Comparison of ENCODE assay signal across 19 cellular contexts in genomic region chr18:62876106-62876505, GRCh38.
DNase-seq lines count a peak whose midpoint lies in the region; ATAC-seq and TF ChIP-seq lines count a peak whose summit lies in the region.
"Had no signal": no experiment of that assay in that cellular context is flagged by ENCODE, and none has a peak within 500 bp of the region (broad histone marks: within the 10 kb centered on the region; RNA-seq: fewer than 3 reads in every experiment).

No MANE protein-coding gene starts in this region.

- POLR2A ChIA-PET in Caco-2 (lab: Charles Lee), result no interaction called here

- 0 out of 2 replicates have a peak overlapping the region, but pooled peaks have one; percentile 15 for H3K9ac ChIP-seq in HUES48 (ENCODE audit: low read depth, low read length)
- H3K9ac ChIP-seq: BLaER1 had no signal

- H3K9me3 ChIP-seq in Caco-2, result no peaks in the 10 kb centered on the region
- no peaks in the 10 kb centered on the region for H3K9me3 ChIP-seq in HUES48 (ENCODE audit: control insufficient read depth, insufficient read depth, low read length)
- H3K9me3 ChIP-seq in SJSA1 (replicated peaks), result no peaks in the 10 kb centered on the region
- H3K9me3 ChIP-seq: BLaER1 had no signal

- H3K9me3 Mint-ChIP-seq in Caco-2 (ENCODE audit: unreplicated experiment), result no peaks in the 10 kb centered on the region
- no peaks in the 10 kb centered on the region for H3K9me3 Mint-ChIP-seq in mesothelial cell of epicardium
- H3K9me3 Mint-ChIP-seq: CD8-positive, alpha-beta memory T cell had no signal

- TF ChIP-seq CTCF in Caco-2 (IDR thresholded peaks at IDR 0.05; ENCODE audit: insufficient read depth in 1 of 2, low read depth in 1 of 2, low read length in 1 of 2, severe bottlenecking in 1 of 2, unreplicated experiment in 1 of 2) (no peak), mesothelial cell of epicardium (IDR thresholded peaks at IDR 0.05; ENCODE audit: unreplicated experiment) (no peak), omental fat pad (IDR thresholded peaks at IDR 0.05) (no peak)

- ATAC-seq in omental fat pad (ENCODE audit: low FRiP score), result no peak
- ATAC-seq: Panc1 had no signal

- peak overlapping the region; percentile 99 for H3K27ac ChIP-seq in HUES48 (ENCODE audit: low read depth, low read length)
- peak overlapping the region; percentile 33 for H3K27ac ChIP-seq in SJSA1
- H3K27ac ChIP-seq: BLaER1 had no signal

- H3K27ac Mint-ChIP-seq in Caco-2 (ENCODE audit: unreplicated experiment), result peak overlapping the region; percentile 32
- H3K27ac Mint-ChIP-seq in mesothelial cell of epicardium, result peak overlapping the region; percentile 68

- no peaks in the 10 kb centered on the region for H3K36me3 ChIP-seq in Caco-2 (ENCODE audit: control insufficient read depth, insufficient read depth, low read length)
- no peaks in the 10 kb centered on the region for H3K36me3 ChIP-seq in HUES48 (ENCODE audit: control insufficient read depth, insufficient read depth, low read length)
- H3K36me3 ChIP-seq in SJSA1, result no peaks in the 10 kb centered on the region

- H3K4me1 ChIP-seq in Caco-2 (peaks cover 41% of the 10 kb centered on the region), HUES48 (ENCODE audit: control insufficient read depth, insufficient read depth, low read length) (peaks cover 47% of the 10 kb centered on the region), SJSA1 (replicated peaks) (peaks cover 58% of the 10 kb centered on the region)
- H3K4me1 ChIP-seq: BLaER1 had no signal

- DNase-seq in Caco-2, result peak in 1 of 2 experiments; percentile 53
- DNase-seq in SJSA1 (ENCODE audit: low read depth in 1 of 2, low spot score in 2 of 2), result no peak
- DNase-seq in mesothelial cell of epicardium (ENCODE audit: low spot score in 2 of 2, unreplicated experiment in 2 of 2), result no peak
- no peak for DNase-seq in NCI-H1694 (lab: John Stamatoyannopoulos, UW)
- no peak for DNase-seq in omental fat pad (ENCODE audit: low spot score)
- DNase-seq in globus pallidus (ENCODE audit: low spot score), result no peak
- no peak for DNase-seq in SKM-1 (lab: John Stamatoyannopoulos, UW; ENCODE audit: unreplicated experiment)
- DNase-seq: CD8-positive, alpha-beta memory T cell; GF-D8; GOT3; IMR-90; Kasumi-1; NCI-H1930; NCI-H446 treated with DMSO at 0.1 percent for 48 hours; NCI-H748 treated with DMSO at 0.1 percent for 48 hours; Right ventricle myocardium superior had no signal

- no TSS peak for BruUV-seq in Caco-2 (replicated peaks; lab: Mats Ljungman, UMichigan)

- H3K4me1 Mint-ChIP-seq in Caco-2 (ENCODE audit: low read depth, unreplicated experiment) (peaks cover 19% of the 10 kb centered on the region), mesothelial cell of epicardium (peaks cover 38% of the 10 kb centered on the region)

- H3K27me3 ChIP-seq in Caco-2 (replicated peaks; ENCODE audit: control insufficient read depth, insufficient read depth, low read length) (no peaks in the 10 kb centered on the region), HUES48 (ENCODE audit: control insufficient read depth, insufficient read depth, low read length) (no peaks in the 10 kb centered on the region), SJSA1 (replicated peaks) (no peaks in the 10 kb centered on the region)
- H3K27me3 ChIP-seq: BLaER1 had no signal

- H3K4me3 ChIP-seq in Caco-2 (ENCODE audit: low read depth, low read length), result no peak overlapping the region
- H3K4me3 ChIP-seq in HUES48 (ENCODE audit: low read depth, low read length), result no peak overlapping the region
- H3K4me3 ChIP-seq in SJSA1, result no peak overlapping the region
- H3K4me3 ChIP-seq: BLaER1 had no signal

- peak overlapping the region; percentile 44 for H3K4me3 Mint-ChIP-seq in Caco-2 (ENCODE audit: unreplicated experiment)
- no peak overlapping the region for H3K4me3 Mint-ChIP-seq in mesothelial cell of epicardium
- H3K4me3 Mint-ChIP-seq: CD8-positive, alpha-beta memory T cell had no signal

- H3K27me3 Mint-ChIP-seq in Caco-2 (ENCODE audit: insufficient read depth, unreplicated experiment) (no peaks in the 10 kb centered on the region), mesothelial cell of epicardium (ENCODE audit: low read depth) (no peaks in the 10 kb centered on the region)
- H3K27me3 Mint-ChIP-seq: CD8-positive, alpha-beta memory T cell had no signal

- intact Hi-C loops in Caco-2 (cut with micrococcal nuclease; ENCODE audit: unreplicated experiment), result no loop called here

- CTCF ChIA-PET in Caco-2 (lab: Charles Lee), result no interaction called here

- H3K36me3 Mint-ChIP-seq in Caco-2 (ENCODE audit: insufficient read depth, unreplicated experiment), result no peaks in the 10 kb centered on the region
- peaks cover 3% of the 10 kb centered on the region for H3K36me3 Mint-ChIP-seq in mesothelial cell of epicardium
